In genomic region chr1:180112979-180113650, GRCh38 we compare ENCODE assay signal across 2 cellular contexts.
A peak's percentile ranks its signal among the peaks of the same experiment; 100 is the strongest.
TF ChIP-seq lines count a peak whose summit lies in the region.

No MANE protein-coding gene starts in this region.

TF ChIP-seq in liver, 16 proteins besides CTCF, POLR2A, EP300 and RAD21:
- TF ChIP-seq, protein P1, sequence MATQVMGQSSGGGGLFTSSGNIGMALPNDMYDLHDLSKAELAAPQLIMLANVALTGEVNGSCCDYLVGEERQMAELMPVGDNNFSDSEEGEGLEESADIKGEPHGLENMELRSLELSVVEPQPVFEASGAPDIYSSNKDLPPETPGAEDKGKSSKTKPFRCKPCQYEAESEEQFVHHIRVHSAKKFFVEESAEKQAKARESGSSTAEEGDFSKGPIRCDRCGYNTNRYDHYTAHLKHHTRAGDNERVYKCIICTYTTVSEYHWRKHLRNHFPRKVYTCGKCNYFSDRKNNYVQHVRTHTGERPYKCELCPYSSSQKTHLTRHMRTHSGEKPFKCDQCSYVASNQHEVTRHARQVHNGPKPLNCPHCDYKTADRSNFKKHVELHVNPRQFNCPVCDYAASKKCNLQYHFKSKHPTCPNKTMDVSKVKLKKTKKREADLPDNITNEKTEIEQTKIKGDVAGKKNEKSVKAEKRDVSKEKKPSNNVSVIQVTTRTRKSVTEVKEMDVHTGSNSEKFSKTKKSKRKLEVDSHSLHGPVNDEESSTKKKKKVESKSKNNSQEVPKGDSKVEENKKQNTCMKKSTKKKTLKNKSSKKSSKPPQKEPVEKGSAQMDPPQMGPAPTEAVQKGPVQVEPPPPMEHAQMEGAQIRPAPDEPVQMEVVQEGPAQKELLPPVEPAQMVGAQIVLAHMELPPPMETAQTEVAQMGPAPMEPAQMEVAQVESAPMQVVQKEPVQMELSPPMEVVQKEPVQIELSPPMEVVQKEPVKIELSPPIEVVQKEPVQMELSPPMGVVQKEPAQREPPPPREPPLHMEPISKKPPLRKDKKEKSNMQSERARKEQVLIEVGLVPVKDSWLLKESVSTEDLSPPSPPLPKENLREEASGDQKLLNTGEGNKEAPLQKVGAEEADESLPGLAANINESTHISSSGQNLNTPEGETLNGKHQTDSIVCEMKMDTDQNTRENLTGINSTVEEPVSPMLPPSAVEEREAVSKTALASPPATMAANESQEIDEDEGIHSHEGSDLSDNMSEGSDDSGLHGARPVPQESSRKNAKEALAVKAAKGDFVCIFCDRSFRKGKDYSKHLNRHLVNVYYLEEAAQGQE (IDR thresholded peaks at IDR 0.05), result no peak
- no peak for TF ChIP-seq ZBTB33 (IDR thresholded peaks at IDR 0.05)
- TF ChIP-seq ATF3 (IDR thresholded peaks at IDR 0.05), result no peak
- peak; percentile 28 for TF ChIP-seq SP1 (IDR thresholded peaks at IDR 0.05)
- TF ChIP-seq NR2F2 (IDR thresholded peaks at IDR 0.05), result peak; percentile 31
- TF ChIP-seq GABPA (IDR thresholded peaks at IDR 0.05 in 1 of 2, conservative IDR thresholded peaks at IDR 0.05 in 1 of 2), result no peak
- no peak for TF ChIP-seq FOXA2 (IDR thresholded peaks at IDR 0.05)
TF ChIP-seq in liver: peak in this region for 2.

TF ChIP-seq in GM23338, 12 proteins besides CTCF, POLR2A, EP300 and RAD21 (continued from another document):
- TF ChIP-seq, protein P1 (IDR thresholded peaks at IDR 0.05; ENCODE audit: unreplicated experiment), result no peak
- no peak for TF ChIP-seq CREB1 (CRISPR knock-in tag; IDR thresholded peaks at IDR 0.05; ENCODE audit: low read depth)
- TF ChIP-seq EZH2 (IDR thresholded peaks at IDR 0.05; ENCODE audit: low read depth, unreplicated experiment), result no peak
- no peak for TF ChIP-seq NANOG (IDR thresholded peaks at IDR 0.05; ENCODE audit: borderline replicate concordance)
- TF ChIP-seq JUNB (IDR thresholded peaks at IDR 0.05; ENCODE audit: unreplicated experiment), result no peak
- TF ChIP-seq EZH2phosphoT487 (IDR thresholded peaks at IDR 0.05; ENCODE audit: unreplicated experiment), result no peak
TF ChIP-seq in GM23338: peak in this region for 0.
